ENCODE assay signal across 8 cellular contexts in genomic region chr10:119489572-119490326, GRCh38. TPM values are rescaled to one million over a fixed set of nuclear protein-coding genes. Genes with fewer than 3 reads are reported as not detected.
A peak's percentile ranks its signal among the peaks of the same experiment; 100 is the strongest.
DNase-seq lines count a peak whose midpoint lies in the region; ATAC-seq and TF ChIP-seq lines count a peak whose summit lies in the region.

No MANE protein-coding gene starts in this region.

- WGBS in psoas muscle, 3 donors, result 22 to 24% (median 22%) methylated on average over 19 of the region's 19 CpGs

- H3K4me1 ChIP-seq in foreskin keratinocyte, result peaks cover 4% of the 10 kb centered on the region
- no peaks in the 10 kb centered on the region for H3K4me1 ChIP-seq in psoas muscle

- no peaks in the 10 kb centered on the region for H3K27me3 ChIP-seq in foreskin keratinocyte
- no peaks in the 10 kb centered on the region for H3K27me3 ChIP-seq in psoas muscle (ENCODE audit: insufficient read depth in 3 of 3, low read length in 2 of 3)

- peak overlapping the region; percentile 77 for H3K4me3 Mint-ChIP-seq in activated T-cell treated with anti-CD3 and anti-CD28 coated beads, Interleukin-2, amount 50 U/mL, for 24 hours

- H3K36me3 Mint-ChIP-seq in activated T-cell treated with anti-CD3 and anti-CD28 coated beads, Interleukin-2, amount 50 U/mL, for 24 hours (ENCODE audit: low read depth), result no peaks in the 10 kb centered on the region

- no peaks in the 10 kb centered on the region for H3K9me3 ChIP-seq in psoas muscle

- DNase-seq in AG08395 (ENCODE audit: low spot score) (peak; percentile 63), NOMO-1 treated with DMSO at 0.1 percent for 48 hours (lab: John Stamatoyannopoulos, UW; ENCODE audit: unreplicated experiment) (peak; percentile 48), foreskin keratinocyte (no peak), psoas muscle (peak; percentile 34 to 69), midbrain (lab: John Stamatoyannopoulos, UW) (no peak)
- DNase-seq in activated T-cell treated with anti-CD3 and anti-CD28 coated beads, Interleukin-2, amount 50 U/mL, for 24 hours, result peak; percentile 83

- no peaks in the 10 kb centered on the region for H3K36me3 ChIP-seq in psoas muscle (ENCODE audit: insufficient read depth in 1 of 2, low read depth in 1 of 2)

- H3K27ac ChIP-seq in foreskin keratinocyte (no peak overlapping the region), psoas muscle (no peak overlapping the region)

- no peaks in the 10 kb centered on the region for H3K27me3 Mint-ChIP-seq in activated T-cell treated with anti-CD3 and anti-CD28 coated beads, Interleukin-2, amount 50 U/mL, for 24 hours

- H3K27ac Mint-ChIP-seq in activated T-cell treated with anti-CD3 and anti-CD28 coated beads, Interleukin-2, amount 50 U/mL, for 24 hours, result peak overlapping the region; percentile 93

- no peaks in the 10 kb centered on the region for H3K9me3 Mint-ChIP-seq in activated T-cell treated with anti-CD3 and anti-CD28 coated beads, Interleukin-2, amount 50 U/mL, for 24 hours

- peak; percentile 84 for TF ChIP-seq CTCF in foreskin keratinocyte (conservative IDR thresholded peaks at IDR 0.05)
- peak; percentile 59 for TF ChIP-seq CTCF in psoas muscle (IDR thresholded peaks at IDR 0.05)

- peak; percentile 41 for TF ChIP-seq POLR2A in GM15510 (IDR thresholded peaks at IDR 0.05; ENCODE audit: borderline replicate concordance, extremely low read depth, insufficient read length)

- H3K4me3 ChIP-seq in psoas muscle, result peak overlapping the region; percentile 32

- peaks cover 48% of the 10 kb centered on the region for H3K4me1 Mint-ChIP-seq in activated T-cell treated with anti-CD3 and anti-CD28 coated beads, Interleukin-2, amount 50 U/mL, for 24 hours (ENCODE audit: low read depth)

- intact Hi-C loops in psoas muscle (cut with DNase I), result no loop called here

- ATAC-seq in HG02884 (IDR thresholded peaks at IDR 0.05; ENCODE audit: unreplicated experiment), result peak; percentile 80
- peak; percentile 74 for ATAC-seq in foreskin keratinocyte
- ATAC-seq in psoas muscle, result peak in 3 of 4 donors; percentile 34 to 67 (median 61)

RNA-seq across cellular contexts. Expression of gene RGS10, which starts 52.8 kb away (rescaled TPM):
- total RNA-seq in foreskin keratinocyte, result 85.7 and 86.5 TPM in 2 replicates
- polyA plus RNA-seq in foreskin keratinocyte, result 124 and 127 TPM in 2 replicates
- total RNA-seq in psoas muscle, result 10 to 100 TPM in 3 of 4 donors, 1 to 10 TPM in 1; 5.7 to 28.4 (median 12.6) TPM
- polyA plus RNA-seq in psoas muscle, result 1 to 10 TPM; 4.2 to 9.5 (median 7.4) TPM

Comparison
In these comparisons a context has a peak if more than half of its experiments do, and no peak if none do; other contexts are left out.
1. DNase-seq: peak in AG08395 (single experiment), NOMO-1 treated with DMSO at 0.1 percent for 48 hours (single experiment), activated T-cell treated with anti-CD3 and anti-CD28 coated beads, Interleukin-2, amount 50 U/mL, for 24 hours (single experiment) and psoas muscle (2 of 2); none in foreskin keratinocyte (0 of 2) and midbrain (single experiment).
2. Peak in every context shown above with its lines, with median percentiles within 50 percentile points of each other: ATAC-seq.